Comparison of ENCODE assay signal across 9 cellular contexts in the genomic region with DNA sequence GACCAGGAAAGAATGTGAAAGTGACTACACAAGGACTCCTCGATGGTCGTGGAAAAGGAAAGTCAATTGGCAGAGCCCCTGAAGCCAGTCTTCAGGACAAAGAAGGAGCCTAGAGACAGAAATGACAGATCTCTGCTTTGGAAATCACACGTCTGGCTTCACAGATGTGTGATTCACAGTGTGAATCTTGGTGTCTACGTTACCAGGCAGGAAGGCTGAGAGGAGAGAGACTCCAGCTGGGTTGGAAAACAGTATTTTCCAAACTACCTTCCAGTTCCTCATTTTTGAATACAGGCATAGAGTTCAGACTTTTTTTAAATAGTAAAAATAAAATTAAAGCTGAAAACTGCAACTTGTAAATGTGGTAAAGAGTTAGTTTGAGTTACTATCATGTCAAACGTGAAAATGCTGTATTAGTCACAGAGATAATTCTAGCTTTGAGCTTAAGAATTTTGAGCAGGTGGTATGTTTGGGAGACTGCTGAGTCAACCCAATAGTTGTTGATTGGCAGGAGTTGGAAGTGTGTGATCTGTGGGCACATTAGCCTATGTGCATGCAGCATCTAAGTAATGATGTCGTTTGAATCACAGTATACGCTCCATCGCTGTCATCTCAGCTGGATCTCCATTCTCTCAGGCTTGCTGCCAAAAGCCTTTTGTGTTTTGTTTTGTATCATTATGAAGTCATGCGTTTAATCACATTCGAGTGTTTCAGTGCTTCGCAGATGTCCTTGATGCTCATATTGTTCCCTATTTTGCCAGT. TPM values are rescaled to one million over a fixed set of nuclear protein-coding genes. Genes with fewer than 3 reads are reported as not detected.
DNase-seq lines count a peak whose midpoint lies in the region; ATAC-seq and TF ChIP-seq lines count a peak whose summit lies in the region.
"Had no signal": no experiment of that assay in that cellular context is flagged by ENCODE, and none has a peak within 500 bp of the region (broad histone marks: within the 10 kb centered on the region; RNA-seq: fewer than 3 reads in every experiment).

No MANE protein-coding gene starts in this region.

- H3K27ac Mint-ChIP-seq in brain: peak overlapping the region in 4 of 5 experiments; percentile 17 to 89 (median 68)
- H3K27ac Mint-ChIP-seq: naive B cell had no signal

- peaks cover 10% of the 10 kb centered on the region for H3K27me3 Mint-ChIP-seq in brain
- H3K27me3 Mint-ChIP-seq: naive B cell had no signal

- no peaks in the 10 kb centered on the region for H3K36me3 Mint-ChIP-seq in brain

- H3K4me3 ChIP-seq in skin epidermis: no peak overlapping the region

- H3K4me3 Mint-ChIP-seq in brain: peak overlapping the region in 1 of 5 experiments; percentile 14
- H3K4me3 Mint-ChIP-seq: naive B cell had no signal

- peak overlapping the region in 13 of 21 experiments; percentile 3 to 79 (median 48) for H3K27ac ChIP-seq in skin epidermis

- no peak for TF ChIP-seq CTCF in brain (conservative IDR thresholded peaks at IDR 0.05)

- peaks cover 33% of the 10 kb centered on the region for H3K4me1 Mint-ChIP-seq in brain

- no peaks in the 10 kb centered on the region for H3K9me3 Mint-ChIP-seq in brain
- H3K9me3 Mint-ChIP-seq: naive B cell had no signal

- no peak for ATAC-seq in GM21423 (IDR thresholded peaks at IDR 0.05; ENCODE audit: unreplicated experiment)
- ATAC-seq in HG02938 (IDR thresholded peaks at IDR 0.05; ENCODE audit: unreplicated experiment): no peak

- DNase-seq in stimulated activated CD4-positive, alpha-beta T cell treated with anti-CD3 and anti-CD28 coated beads, Interleukin-15, amount 100 ng/mL, for 48 hours (ENCODE audit: low read depth in 2 of 2): peak; percentile 21 to 30
- no peak for DNase-seq in stimulated activated CD4-positive, alpha-beta T cell treated with anti-CD3 and anti-CD28 coated beads, Interleukin-4, amount 100 ng/mL, for 4 hours
- DNase-seq in NCI-H1092 (lab: John Stamatoyannopoulos, UW) (peak; percentile 68), hepatic stellate cell (ENCODE audit: low spot score) (no peak)
- DNase-seq: naive B cell had no signal

RNA-seq across cellular contexts. Expression of a gene that starts 6.0 kb away (rescaled TPM):
- not detected for polyA plus RNA-seq in brain (ENCODE audit: insufficient read depth, low read depth, low replicate concordance)

RNA-seq across cellular contexts. Expression of a gene that starts 10.8 kb away (rescaled TPM):
- 0.08 TPM for polyA plus RNA-seq in brain (ENCODE audit: insufficient read depth, low read depth, low replicate concordance)

RNA-seq across cellular contexts. Expression of a gene that starts 47.1 kb away (rescaled TPM):
- polyA plus RNA-seq in brain (ENCODE audit: insufficient read depth, low read depth, low replicate concordance): 0.53 TPM

Comparison
In these comparisons a context has a peak if more than half of its experiments do, and no peak if none do; other contexts are left out.
1. DNase-seq: peak in stimulated activated CD4-positive, alpha-beta T cell treated with anti-CD3 and anti-CD28 coated beads, Interleukin-15, amount 100 ng/mL, for 48 hours (2 of 2) and NCI-H1092 (single experiment); none in stimulated activated CD4-positive, alpha-beta T cell treated with anti-CD3 and anti-CD28 coated beads, Interleukin-4, amount 100 ng/mL, for 4 hours (0 of 2) and hepatic stellate cell (single experiment).